ENCODE assay signal across 8 cellular contexts in the genomic region with DNA sequence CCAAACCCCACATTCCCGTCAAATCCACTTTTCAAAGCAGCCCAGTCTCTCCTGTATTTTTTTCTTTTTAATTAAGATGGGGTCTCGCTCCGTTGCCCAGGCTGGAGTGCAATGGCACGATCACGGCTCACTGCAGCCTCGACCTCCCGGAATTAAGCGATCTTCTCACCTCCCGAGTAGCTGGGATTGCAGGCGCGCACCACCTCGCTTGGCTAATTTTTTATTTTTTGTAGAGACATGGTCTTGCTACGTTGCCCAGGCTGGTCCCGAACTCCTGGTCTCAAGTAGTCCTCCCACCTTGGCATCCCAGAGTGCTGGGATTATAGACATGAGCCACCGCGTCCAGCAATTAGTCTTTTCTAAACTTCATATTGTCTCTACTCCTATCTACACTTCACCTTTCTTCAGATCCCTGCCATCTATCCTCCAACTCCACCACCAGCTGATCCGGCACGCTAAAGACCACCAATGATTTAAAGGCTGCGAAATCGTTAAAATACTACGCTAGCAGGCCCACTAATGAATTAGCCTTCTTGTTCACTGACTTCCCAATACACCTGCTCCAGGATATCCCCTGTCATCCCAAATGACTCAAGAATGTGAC. TPM values are rescaled to one million over a fixed set of nuclear protein-coding genes. Genes with fewer than 3 reads are reported as not detected.
DNase-seq lines count a peak whose midpoint lies in the region; ATAC-seq and TF ChIP-seq lines count a peak whose summit lies in the region.

No MANE protein-coding gene starts in this region.

- H4K8ac ChIP-seq in H9 (replicated peaks; ENCODE audit: insufficient read length, low read depth, low read length), result peak overlapping the region; percentile 58

- no peak overlapping the region for H2BK12ac ChIP-seq in H9 (ENCODE audit: insufficient read length, low read depth, low read length)

- peak overlapping the region; percentile 83 for H3K4me3 ChIP-seq in right cardiac atrium (ENCODE audit: low read length)
- peak overlapping the region; percentile 96 to 97 (median 97) for H3K4me3 ChIP-seq in skeletal muscle tissue (ENCODE audit: low read length in 3 of 3)

- peak overlapping the region; percentile 85 for H3K4me2 ChIP-seq in H9 (ENCODE audit: insufficient read depth, insufficient read length, low read length)

- H3K79me2 ChIP-seq in H9 (ENCODE audit: insufficient read depth, low read length), result peaks cover 6% of the 10 kb centered on the region; the same call in 1 of the 2 replicates

- no peak for TF ChIP-seq CTCF in H9 (conservative IDR thresholded peaks at IDR 0.05)

- H3K36me3 ChIP-seq in skeletal muscle tissue (ENCODE audit: control insufficient read depth in 3 of 3, insufficient read depth in 3 of 3, low read length in 3 of 3), result peaks cover 2 to 29% (median 26%) of the 10 kb centered on the region in 3 donors

- H3T11ph ChIP-seq in H9 (ENCODE audit: low read length), result no peak overlapping the region

- CTCF ChIA-PET in activated CD8-positive, alpha-beta T cell treated with anti-CD3 and anti-CD28 coated beads, Interleukin-2, amount 10 ng/mL, durations not matched to agents 7 days and 5 days (lab: Charles Lee), result interaction anchor here (0.9 kb wide), 1 partner anchor 51 kb away, joined by 3 read pairs; no protein-coding TSS in a partner anchor

- H3K4me1 Mint-ChIP-seq in H9, result peaks cover 5% of the 10 kb centered on the region in 2 experiments
- peaks cover 37% of the 10 kb centered on the region for H3K4me1 Mint-ChIP-seq in activated CD8-positive, alpha-beta T cell treated with anti-CD3 and anti-CD28 coated beads, Interleukin-2, amount 10 ng/mL, durations not matched to agents 7 days and 5 days (ENCODE audit: low read depth)

- H3K27me3 Mint-ChIP-seq in H9 (ENCODE audit: low read depth), result no peaks in the 10 kb centered on the region
- no peaks in the 10 kb centered on the region for H3K27me3 Mint-ChIP-seq in activated CD8-positive, alpha-beta T cell treated with anti-CD3 and anti-CD28 coated beads, Interleukin-2, amount 10 ng/mL, durations not matched to agents 7 days and 5 days (ENCODE audit: low read depth)

- intact Hi-C loops in right cardiac atrium (cut with DNase I), result no loop called here

- peak overlapping the region; percentile 62 for H3K18ac ChIP-seq in H9 (ENCODE audit: insufficient read length, low read depth, low read length)

- H3K27me3 ChIP-seq in H9 (ENCODE audit: insufficient read depth, low read length) (no peaks in the 10 kb centered on the region), right cardiac atrium (ENCODE audit: control insufficient read depth, insufficient read depth) (no peaks in the 10 kb centered on the region), skeletal muscle tissue (ENCODE audit: control insufficient read depth in 3 of 3, insufficient read depth in 3 of 3, low read length in 3 of 3) (no peaks in the 10 kb centered on the region)

- H3K56ac ChIP-seq in H9 (ENCODE audit: insufficient read length, low read depth, low read length), result no peak overlapping the region

- no peak overlapping the region for H2BK15ac ChIP-seq in H9 (ENCODE audit: low read depth, low read length)

- H3K27ac Mint-ChIP-seq in H9, result peak overlapping the region; percentile 52 to 96 (median 74); a peak in 6 of 7 replicates
- peak overlapping the region; percentile 85 for H3K27ac Mint-ChIP-seq in activated CD8-positive, alpha-beta T cell treated with anti-CD3 and anti-CD28 coated beads, Interleukin-2, amount 10 ng/mL, durations not matched to agents 7 days and 5 days

- H3K79me1 ChIP-seq in H9 (ENCODE audit: insufficient read depth, low read depth, low read length, poor library complexity, severe bottlenecking), result peaks cover 2% of the 10 kb centered on the region

- H3K4me1 ChIP-seq in H9 (ENCODE audit: insufficient read depth, low read length), result no peaks in the 10 kb centered on the region
- no peaks in the 10 kb centered on the region for H3K4me1 ChIP-seq in right cardiac atrium (ENCODE audit: control insufficient read depth, insufficient read depth, low read length)
- H3K4me1 ChIP-seq in skeletal muscle tissue (ENCODE audit: control insufficient read depth in 3 of 3, insufficient read depth in 3 of 3, low read length in 3 of 3), result peaks cover 10 to 15% (median 11%) of the 10 kb centered on the region in 3 donors

- H3K9ac ChIP-seq in H9 (ENCODE audit: extremely low read depth, insufficient read length, low read length) (peak overlapping the region; percentile 70), skeletal muscle tissue (ENCODE audit: low read depth in 1 of 3, low read length in 3 of 3) (peak overlapping the region; percentile 90 to 95 (median 91))

- no peak overlapping the region for H2BK20ac ChIP-seq in H9 (ENCODE audit: low read depth, low read length, poor library complexity, severe bottlenecking)

- peaks cover 8 to 28% (median 11%) of the 10 kb centered on the region in 3 experiments; a peak in 5 of 7 replicates for H3K36me3 Mint-ChIP-seq in H9 (ENCODE audit: insufficient read depth in 1 of 3, low read depth in 3 of 3)
- peaks cover 41% of the 10 kb centered on the region for H3K36me3 Mint-ChIP-seq in activated CD8-positive, alpha-beta T cell treated with anti-CD3 and anti-CD28 coated beads, Interleukin-2, amount 10 ng/mL, durations not matched to agents 7 days and 5 days (ENCODE audit: low read depth)

- H3K14ac ChIP-seq in H9 (ENCODE audit: insufficient read depth, low read length), result peak overlapping the region; percentile 43; the same call in 1 of the 2 replicates

- no peak overlapping the region for H3K4ac ChIP-seq in H9 (ENCODE audit: low read depth, low read length)

- no peaks in the 10 kb centered on the region; a peak in 1 of 5 replicates for H3K9me3 Mint-ChIP-seq in H9
- H3K9me3 Mint-ChIP-seq in activated CD8-positive, alpha-beta T cell treated with anti-CD3 and anti-CD28 coated beads, Interleukin-2, amount 10 ng/mL, durations not matched to agents 7 days and 5 days (ENCODE audit: insufficient read depth), result no peaks in the 10 kb centered on the region

- DNase-seq in H9 (no peak), right cardiac atrium (no peak), NCI-H2227 treated with DMSO at 0.1 percent for 48 hours (lab: John Stamatoyannopoulos, UW) (no peak), Kasumi-1 (lab: John Stamatoyannopoulos, UW) (no peak), NOMO-1 treated with dmso at 0.1 percent for 144 hours (lab: John Stamatoyannopoulos, UW; ENCODE audit: unreplicated experiment) (no peak)
- no peak for DNase-seq in activated CD8-positive, alpha-beta T cell treated with anti-CD3 and anti-CD28 coated beads, Interleukin-2, amount 10 ng/mL, durations not matched to agents 7 days and 5 days

- POLR2A ChIA-PET in activated CD8-positive, alpha-beta T cell treated with anti-CD3 and anti-CD28 coated beads, Interleukin-2, amount 10 ng/mL, durations not matched to agents 7 days and 5 days (lab: Charles Lee), result interaction anchor here (0.9 kb wide), 1 partner anchor 37 kb away, joined by 3 read pairs; no protein-coding TSS in a partner anchor

- H4K20me1 ChIP-seq in H9 (ENCODE audit: control insufficient read depth, insufficient read depth, insufficient read length), result no peaks in the 10 kb centered on the region

- H3K27ac ChIP-seq in H9 (ENCODE audit: insufficient read length, low read depth, low read length) (no peak overlapping the region), right cardiac atrium (ENCODE audit: low read length) (peak overlapping the region; percentile 62), skeletal muscle tissue (ENCODE audit: low read depth, low read length) (peak overlapping the region; percentile 83)

- H4K5ac ChIP-seq in H9 (ENCODE audit: insufficient read length, low read depth, low read length), result no peak overlapping the region

- H3K9me3 ChIP-seq in H9 (ENCODE audit: control insufficient read depth, low read depth, low read length) (no peaks in the 10 kb centered on the region), right cardiac atrium (ENCODE audit: control insufficient read depth, low read length) (no peaks in the 10 kb centered on the region), skeletal muscle tissue (ENCODE audit: control insufficient read depth in 3 of 3, low read length in 3 of 3) (no peaks in the 10 kb centered on the region)

- WGBS in H9 (ENCODE audit: extremely low coverage, insufficient read length, low lambda C conversion rate), result no CpG with 5 or more reads among the region's 21 CpGs
- WGBS in right cardiac atrium, result 61% methylated on average over 21 of the region's 21 CpGs

- no peak overlapping the region for H4K91ac ChIP-seq in H9 (ENCODE audit: insufficient read length, low read depth, low read length)

- H2AFZ ChIP-seq in H9 (ENCODE audit: low read length), result peak overlapping the region; percentile 96

- H2AK5ac ChIP-seq in H9 (ENCODE audit: insufficient read length, low read length), result no peak overlapping the region

- no peak overlapping the region for H2BK5ac ChIP-seq in H9 (ENCODE audit: insufficient read length, low read length)

- peak overlapping the region; percentile 87 for H2BK120ac ChIP-seq in H9 (ENCODE audit: low read depth, low read length, poor library complexity, severe bottlenecking)

- no peak for ATAC-seq in activated CD8-positive, alpha-beta T cell treated with anti-CD3 and anti-CD28 coated beads, Interleukin-2, amount 10 ng/mL, durations not matched to agents 7 days and 5 days
- ATAC-seq in right cardiac atrium (peak in 1 of 2 donors; percentile 3), GM21447 (IDR thresholded peaks at IDR 0.05; ENCODE audit: unreplicated experiment) (no peak)

- H3K4me3 Mint-ChIP-seq in H9, result peak overlapping the region; percentile 89 to 93
- peak overlapping the region; percentile 85 for H3K4me3 Mint-ChIP-seq in activated CD8-positive, alpha-beta T cell treated with anti-CD3 and anti-CD28 coated beads, Interleukin-2, amount 10 ng/mL, durations not matched to agents 7 days and 5 days

- H3K23me2 ChIP-seq in H9 (ENCODE audit: insufficient read length, low read depth, low read length, poor library complexity, severe bottlenecking), result peaks cover 3% of the 10 kb centered on the region

- no peak overlapping the region for H3K23ac ChIP-seq in H9 (ENCODE audit: insufficient read length, low read depth, low read length)

RNA-seq across cellular contexts. Expression of a gene that starts 0.5 kb away (rescaled TPM):
- 24.1 and 25.2 TPM in 2 replicates for total RNA-seq in H9 (2021)
- total RNA-seq in activated CD8-positive, alpha-beta T cell treated with anti-CD3 and anti-CD28 coated beads, Interleukin-2, amount 10 ng/mL, durations not matched to agents 7 days and 5 days, result 10 to 100 TPM; 25.2 to 28.1 TPM
- 10 to 100 TPM in 3 of 4 donors, 1 to 10 TPM in 1; 9.8 to 12.9 (median 10.3) TPM for total RNA-seq in right cardiac atrium
- 6.0 TPM for polyA plus RNA-seq in right cardiac atrium
- total RNA-seq in skeletal muscle tissue, result 9.4 TPM

RNA-seq across cellular contexts. Expression of a gene that starts 37.5 kb away (rescaled TPM):
- 34.8 and 38.0 TPM in 2 replicates for total RNA-seq in H9 (2021)
- total RNA-seq in activated CD8-positive, alpha-beta T cell treated with anti-CD3 and anti-CD28 coated beads, Interleukin-2, amount 10 ng/mL, durations not matched to agents 7 days and 5 days, result 10 to 100 TPM; 42.9 to 46.9 TPM
- 10 to 100 TPM; 13.2 to 15.5 (median 14.3) TPM for total RNA-seq in right cardiac atrium
- polyA plus RNA-seq in right cardiac atrium, result 14.4 TPM
- total RNA-seq in skeletal muscle tissue, result 29.2 TPM

RNA-seq across cellular contexts. Expression of a gene that starts 44.1 kb away (rescaled TPM):
- 33.0 and 33.5 TPM in 2 replicates for total RNA-seq in H9 (2021)
- 10 to 100 TPM; 14.9 to 17.0 TPM for total RNA-seq in activated CD8-positive, alpha-beta T cell treated with anti-CD3 and anti-CD28 coated beads, Interleukin-2, amount 10 ng/mL, durations not matched to agents 7 days and 5 days
- total RNA-seq in right cardiac atrium, result 10 to 100 TPM in 1 of 4 donors, 1 to 10 TPM in 3; 8.3 to 10.3 (median 9.3) TPM
- 3.4 TPM for polyA plus RNA-seq in right cardiac atrium
- total RNA-seq in skeletal muscle tissue, result 19.3 TPM

RNA-seq across cellular contexts. Expression of a gene that starts 56.6 kb away (rescaled TPM):
- total RNA-seq in H9 (2021) (69.8 and 75.5 TPM in 2 replicates), right cardiac atrium (10 to 100 TPM; 18.6 to 26.1 (median 21.9) TPM), skeletal muscle tissue (9.9 TPM)
- total RNA-seq in activated CD8-positive, alpha-beta T cell treated with anti-CD3 and anti-CD28 coated beads, Interleukin-2, amount 10 ng/mL, durations not matched to agents 7 days and 5 days, result 10 to 100 TPM; 49.9 to 54.6 TPM
- 26.8 TPM for polyA plus RNA-seq in right cardiac atrium
